ENCODE assay signal across 17 cellular contexts in genomic region chr20:21715193-21715881, GRCh38. TPM values are rescaled to one million over a fixed set of nuclear protein-coding genes. Genes with fewer than 3 reads are reported as not detected.
A peak's percentile ranks its signal among the peaks of the same experiment; 100 is the strongest.
DNase-seq lines count a peak whose midpoint lies in the region; ATAC-seq and TF ChIP-seq lines count a peak whose summit lies in the region.
"Had no signal": no experiment of that assay in that cellular context is flagged by ENCODE, and none has a peak within 500 bp of the region (broad histone marks: within the 10 kb centered on the region; RNA-seq: fewer than 3 reads in every experiment).

No MANE protein-coding gene starts in this region.

- H3K27ac ChIP-seq in HUES48 (ENCODE audit: low read depth, low read length) (no peak overlapping the region), endodermal cell (ENCODE audit: low read depth, low read length) (no peak overlapping the region), osteoblast (ENCODE audit: low read depth, low read length) (no peak overlapping the region)
- H3K27ac ChIP-seq: BLaER1 treated with 17β-estradiol and CSF1 and Interleukin-3, amounts not matched to agents 10 nM and 100 nM; GM23248; HL-60 had no signal

- peaks cover 30% of the 10 kb centered on the region for H3K4me1 Mint-ChIP-seq in endodermal cell

- ATAC-seq in HG03457 (IDR thresholded peaks at IDR 0.05; ENCODE audit: unreplicated experiment): no peak

- H3K27ac Mint-ChIP-seq in endodermal cell: no peak overlapping the region
- H3K27ac Mint-ChIP-seq: CD4-positive, CD25-positive, alpha-beta regulatory T cell; IgD-negative memory B cell had no signal

- peak overlapping the region; percentile 38 for H3K4me3 Mint-ChIP-seq in endodermal cell
- H3K4me3 Mint-ChIP-seq: CD4-positive, CD25-positive, alpha-beta regulatory T cell; IgD-negative memory B cell had no signal

- no peaks in the 10 kb centered on the region for H3K36me3 Mint-ChIP-seq in endodermal cell (ENCODE audit: low read depth)
- H3K36me3 Mint-ChIP-seq: CD4-positive, CD25-positive, alpha-beta regulatory T cell; IgD-negative memory B cell had no signal

- H3K27me3 ChIP-seq in HUES48 (ENCODE audit: control insufficient read depth, insufficient read depth, low read length): peaks cover 92% of the 10 kb centered on the region
- H3K27me3 ChIP-seq in endodermal cell (ENCODE audit: control insufficient read depth, insufficient read depth, low read length, poor library complexity, severe bottlenecking): peaks cover 92% of the 10 kb centered on the region
- H3K27me3 ChIP-seq in osteoblast (ENCODE audit: insufficient read depth, low read length): peaks cover 3% of the 10 kb centered on the region

- H3K9me3 Mint-ChIP-seq in endodermal cell: no peaks in the 10 kb centered on the region
- H3K9me3 Mint-ChIP-seq: CD4-positive, CD25-positive, alpha-beta regulatory T cell; IgD-negative memory B cell had no signal

- no peak overlapping the region for H3K4me2 ChIP-seq in osteoblast (ENCODE audit: insufficient read depth, low read length)
- H3K4me2 ChIP-seq: BLaER1 treated with 17β-estradiol and CSF1 and Interleukin-3, amounts not matched to agents 10 nM and 100 nM had no signal

- no peak for DNase-seq in endodermal cell
- DNase-seq in osteoblast (ENCODE audit: insufficient read length, low spot score, missing footprints): peak; percentile 79
- no peak for DNase-seq in NCI-H2171 treated with DMSO at 0.1 percent for 48 hours (lab: John Stamatoyannopoulos, UW)
- no peak for DNase-seq in activated naive CD4-positive, alpha-beta T cell (lab: John Stamatoyannopoulos, UW)
- DNase-seq in pons (ENCODE audit: low spot score): no peak
- DNase-seq: ACHN; CD4-positive, CD25-positive, alpha-beta regulatory T cell; DMS53; GM23248 had no signal

- no peaks in the 10 kb centered on the region for H3K36me3 ChIP-seq in ES-I3 (ENCODE audit: insufficient read depth, low read length)
- H3K36me3 ChIP-seq in HUES48 (ENCODE audit: control insufficient read depth, insufficient read depth, low read length): no peaks in the 10 kb centered on the region
- no peaks in the 10 kb centered on the region for H3K36me3 ChIP-seq in endodermal cell (ENCODE audit: control insufficient read depth, insufficient read depth, low read length)
- no peaks in the 10 kb centered on the region for H3K36me3 ChIP-seq in osteoblast (ENCODE audit: insufficient read depth, low read length)
- H3K36me3 ChIP-seq: BLaER1 treated with 17β-estradiol and CSF1 and Interleukin-3, amounts not matched to agents 10 nM and 100 nM; HAP-1 had no signal

- no peak overlapping the region for H2AFZ ChIP-seq in osteoblast (ENCODE audit: low read length)
- H2AFZ ChIP-seq: GM23248 had no signal

- no peak for TF ChIP-seq CTCF in endodermal cell (conservative IDR thresholded peaks at IDR 0.05)
- no peak for TF ChIP-seq CTCF in osteoblast (IDR thresholded peaks at IDR 0.05; ENCODE audit: extremely low read depth, low read depth, low read length)

- H4K20me1 ChIP-seq in osteoblast (ENCODE audit: insufficient read depth, low read length): no peaks in the 10 kb centered on the region
- H4K20me1 ChIP-seq: BLaER1 treated with 17β-estradiol and CSF1 and Interleukin-3, amounts not matched to agents 10 nM and 100 nM had no signal

- H3K4me1 ChIP-seq in ES-I3 (ENCODE audit: insufficient read depth, low read length) (peaks cover 9% of the 10 kb centered on the region; the same call in 1 of the 2 replicates), HUES48 (ENCODE audit: control insufficient read depth, insufficient read depth, low read length) (peaks cover 30% of the 10 kb centered on the region), endodermal cell (ENCODE audit: control insufficient read depth, insufficient read depth, low read length) (no peaks in the 10 kb centered on the region), osteoblast (ENCODE audit: insufficient read depth, low read length) (no peaks in the 10 kb centered on the region)
- H3K4me1 ChIP-seq: BLaER1 treated with 17β-estradiol and CSF1 and Interleukin-3, amounts not matched to agents 10 nM and 100 nM; HAP-1 had no signal

- H3K27me3 Mint-ChIP-seq in endodermal cell (ENCODE audit: insufficient read depth): peaks cover 93% of the 10 kb centered on the region

- H3K9me3 ChIP-seq in ES-I3 (ENCODE audit: control insufficient read depth, insufficient read depth, low read length): no peaks in the 10 kb centered on the region
- H3K9me3 ChIP-seq in HUES48 (ENCODE audit: control insufficient read depth, insufficient read depth, low read length): no peaks in the 10 kb centered on the region
- no peaks in the 10 kb centered on the region for H3K9me3 ChIP-seq in endodermal cell (ENCODE audit: control insufficient read depth, low read length)
- H3K9me3 ChIP-seq in osteoblast (ENCODE audit: low read depth, low read length): no peaks in the 10 kb centered on the region
- H3K9me3 ChIP-seq: HAP-1 had no signal

- H3K79me2 ChIP-seq in osteoblast (ENCODE audit: insufficient read depth, low read length): no peaks in the 10 kb centered on the region

- WGBS in endodermal cell (ENCODE audit: insufficient coverage in 1 of 2, insufficient read length in 1 of 2), 2 experiments: 12 to 24% methylated on average over 2 to 10 of the region's 10 CpGs

- H3K4me3 ChIP-seq in HUES48 (ENCODE audit: low read depth, low read length): peak overlapping the region; percentile 52; the same call in 1 of the 2 replicates
- no peak overlapping the region for H3K4me3 ChIP-seq in endodermal cell (ENCODE audit: low read length)
- no peak overlapping the region for H3K4me3 ChIP-seq in osteoblast (ENCODE audit: insufficient read depth, low read length)
- H3K4me3 ChIP-seq: BLaER1 treated with 17β-estradiol and CSF1 and Interleukin-3, amounts not matched to agents 10 nM and 100 nM; GM23248; HAP-1 had no signal

- H3K9ac ChIP-seq in ES-I3 (ENCODE audit: low read depth, low read length) (peak overlapping the region; percentile 24; the same call in 1 of the 2 replicates), HUES48 (ENCODE audit: low read depth, low read length) (no peak overlapping the region), endodermal cell (ENCODE audit: extremely low read depth, low read length, poor library complexity, severe bottlenecking) (no peak overlapping the region)
- H3K9ac ChIP-seq: BLaER1 treated with 17β-estradiol and CSF1 and Interleukin-3, amounts not matched to agents 10 nM and 100 nM; GM23248 had no signal

RNA-seq across cellular contexts. Expression of gene PAX1, which starts 9.9 kb away (rescaled TPM):
- total RNA-seq in endodermal cell: not detected
- 1.7 TPM for polyA plus RNA-seq in endodermal cell (2013, experiment 1 of 2)
- 3.2 TPM for polyA plus RNA-seq in endodermal cell (2013, experiment 2 of 2)
- total RNA-seq in osteoblast: under 0.01 TPM in 1 of 2 replicates, not detected in the other
- total RNA-seq: A172; CD4-positive, CD25-positive, alpha-beta regulatory T cell; GM23248 had no signal
- polyA plus RNA-seq: CD4-positive, CD25-positive, alpha-beta regulatory T cell; GM23248; IgD-negative memory B cell had no signal
